Comparison of ENCODE assay signal across 11 cellular contexts in the genomic region with DNA sequence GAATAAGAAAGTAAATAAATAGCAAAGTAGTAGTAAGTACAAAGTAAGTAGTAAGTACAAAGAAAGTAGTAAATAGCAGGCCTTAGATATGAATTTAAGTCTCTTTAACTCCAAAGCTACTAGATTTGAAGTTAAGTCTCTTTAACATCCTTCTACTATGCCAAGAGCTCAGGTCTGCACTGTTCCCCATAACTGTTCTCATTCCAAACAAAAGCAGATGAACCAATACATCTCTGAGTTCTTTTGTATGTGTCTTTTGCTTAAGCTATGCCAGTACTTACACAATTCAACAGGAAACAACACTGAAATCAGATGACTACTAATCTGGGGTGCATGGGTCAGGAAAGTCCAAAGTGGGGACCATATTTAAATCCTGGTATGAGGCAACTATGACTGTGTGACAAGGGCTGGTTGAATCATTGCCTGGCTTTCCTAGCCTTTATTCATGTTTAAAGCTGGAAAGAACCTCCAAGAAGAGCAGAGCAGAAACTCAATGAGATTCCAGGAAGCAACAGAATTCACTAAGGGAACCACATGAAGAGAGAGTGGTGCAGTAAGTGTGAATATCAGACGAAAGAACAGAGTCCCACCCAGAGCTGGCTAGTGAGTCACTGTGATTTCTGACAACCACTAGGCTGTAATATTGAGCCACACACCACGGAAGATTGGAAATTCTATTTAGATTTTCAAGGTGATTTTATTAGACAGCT. TPM values are rescaled to one million over a fixed set of nuclear protein-coding genes. Genes with fewer than 3 reads are reported as not detected.
A peak's percentile ranks its signal among the peaks of the same experiment; 100 is the strongest.
DNase-seq lines count a peak whose midpoint lies in the region; ATAC-seq and TF ChIP-seq lines count a peak whose summit lies in the region.
"Had no signal": no experiment of that assay in that cellular context is flagged by ENCODE, and none has a peak within 500 bp of the region (broad histone marks: within the 10 kb centered on the region; RNA-seq: fewer than 3 reads in every experiment).

No MANE protein-coding gene starts in this region.

- H3K36me3 ChIP-seq in Panc1 (ENCODE audit: control insufficient read depth, insufficient read depth, low read length) (no peaks in the 10 kb centered on the region), esophagus muscularis mucosa (no peaks in the 10 kb centered on the region)
- H3K36me3 ChIP-seq: spleen had no signal

- ATAC-seq in Panc1: no peak
- ATAC-seq in omental fat pad (ENCODE audit: low FRiP score): peak; percentile 14
- no peak for ATAC-seq in HG03039 (IDR thresholded peaks at IDR 0.05; ENCODE audit: unreplicated experiment)

- no TSS peak for BruUV-seq in Panc1 (replicated peaks; lab: Mats Ljungman, UMichigan)

- H3K27me3 ChIP-seq in Panc1 (ENCODE audit: control insufficient read depth, insufficient read depth, low read length) (no peaks in the 10 kb centered on the region), esophagus muscularis mucosa (no peaks in the 10 kb centered on the region)
- H3K27me3 ChIP-seq: hepatocyte, spleen had no signal

- peak; percentile 23 for TF ChIP-seq CTCF in Panc1 (IDR thresholded peaks at IDR 0.05)
- TF ChIP-seq CTCF in esophagus muscularis mucosa (IDR thresholded peaks at IDR 0.05): no peak
- no peak for TF ChIP-seq CTCF in omental fat pad (IDR thresholded peaks at IDR 0.05)

- peak; percentile 51 for DNase-seq in ELR (ENCODE audit: low read depth)
- DNase-seq in Panc1 (ENCODE audit: low read depth, low spot score): no peak
- DNase-seq in esophagus muscularis mucosa (ENCODE audit: extremely low spot score): peak; percentile 24
- DNase-seq in omental fat pad (ENCODE audit: low spot score): no peak
- no peak for DNase-seq in AML-193 (lab: John Stamatoyannopoulos, UW)
- no peak for DNase-seq in NCI-H1694 (lab: John Stamatoyannopoulos, UW)
- DNase-seq: activated CD8-positive, alpha-beta memory T cell treated with anti-CD3 and anti-CD28 coated beads, Interleukin-2, amount 50 U/mL, for 4 hours; spleen had no signal

- TF ChIP-seq EP300 in esophagus muscularis mucosa (IDR thresholded peaks at IDR 0.05): no peak

- in situ Hi-C loops in Panc1 (cut with HindIII; ENCODE audit: low pct_unique_long_range_greater_than_20kb, low sequenced_read_pairs): no loop called here

- H3K9me3 ChIP-seq in Panc1 (ENCODE audit: control insufficient read depth, insufficient read depth, low read depth, low read length) (no peaks in the 10 kb centered on the region), esophagus muscularis mucosa (no peaks in the 10 kb centered on the region)
- H3K9me3 ChIP-seq: spleen had no signal

- WGBS in esophagus muscularis mucosa: 78% methylated on average over 2 of the region's 2 CpGs

- no peak overlapping the region for H3K4me3 ChIP-seq in Panc1 (ENCODE audit: low read depth in 2 of 2, low read length in 2 of 2)
- no peak overlapping the region for H3K4me3 ChIP-seq in esophagus muscularis mucosa
- H3K4me3 ChIP-seq: hepatocyte, spleen had no signal

- no peak for TF ChIP-seq POLR2A in esophagus muscularis mucosa (IDR thresholded peaks at IDR 0.05; ENCODE audit: low read depth)

- POLR2A ChIA-PET in Panc1 (lab: Charles Lee): no interaction called here

- CTCF ChIA-PET in Panc1 (lab: Charles Lee): no interaction called here

- intact Hi-C loops in Panc1 (cut with micrococcal nuclease; ENCODE audit: unreplicated experiment) (no loop called here), esophagus muscularis mucosa (cut with DNase I) (no loop called here)

- H3K4me1 ChIP-seq in Panc1 (ENCODE audit: control insufficient read depth, insufficient read depth, low read length) (no peaks in the 10 kb centered on the region), esophagus muscularis mucosa (peaks cover under 1 to 4% (median 3%) of the 10 kb centered on the region in 4 donors)
- H3K4me1 ChIP-seq: spleen had no signal

- no peak overlapping the region for H3K27ac ChIP-seq in Panc1 (ENCODE audit: low read length)
- no peak overlapping the region for H3K27ac ChIP-seq in esophagus muscularis mucosa (replicated peaks in 1 of 4)
- H3K27ac ChIP-seq: hepatocyte, spleen had no signal

RNA-seq across cellular contexts. Expression of gene CYP26B1, which starts 51.0 kb away (rescaled TPM):
- total RNA-seq in Panc1 (2021; ENCODE audit: unreplicated experiment): 12.3 TPM
- polyA plus RNA-seq in Panc1 (2012; ENCODE audit: insufficient read length): 6.8 TPM
- total RNA-seq in esophagus muscularis mucosa: 1 to 10 TPM; 1.2 to 3.6 (median 2.4) TPM
- total RNA-seq in omental fat pad: 10 to 100 TPM; 10.6 to 36.6 (median 18.8) TPM
- total RNA-seq: T-helper 2 cell treated with Interferon-gamma antibody and Interleukin-4, amounts not matched to agents 100 ng/mL and 5 ng/mL, for 36 hours had no signal

Comparison
In these comparisons a context has a peak if more than half of its experiments do, and no peak if none do; other contexts are left out.
1. DNase-seq: peak in ELR (single experiment) and esophagus muscularis mucosa (single experiment); none in Panc1 (single experiment), omental fat pad (single experiment), AML-193 (0 of 2) and NCI-H1694 (single experiment).